In genomic region chr7:64877714-64878610, GRCh38 we compare ENCODE assay signal across 9 cellular contexts. TPM values are rescaled to one million over a fixed set of nuclear protein-coding genes. Genes with fewer than 3 reads are reported as not detected.
A peak's percentile ranks its signal among the peaks of the same experiment; 100 is the strongest.
DNase-seq lines count a peak whose midpoint lies in the region; ATAC-seq, FAIRE-seq and TF ChIP-seq lines count a peak whose summit lies in the region.
"Had no signal": no experiment of that assay in that cellular context is flagged by ENCODE, and none has a peak within 500 bp of the region (broad histone marks: within the 10 kb centered on the region; RNA-seq: fewer than 3 reads in every experiment).

No MANE protein-coding gene starts in this region.

- no peak for FAIRE-seq in D721Med (lab: Jason Lieb, UNC)

- no peak for TF ChIP-seq CTCF in D721Med (IDR thresholded peaks at IDR 0.05; ENCODE audit: insufficient read depth, missing control alignments)
- no peak for TF ChIP-seq CTCF in esophagus muscularis mucosa (IDR thresholded peaks at IDR 0.05)
- TF ChIP-seq CTCF in osteoblast (IDR thresholded peaks at IDR 0.05; ENCODE audit: extremely low read depth, low read depth, low read length) = no peak
- no peak for TF ChIP-seq CTCF in A673 (conservative IDR thresholded peaks at IDR 0.05; ENCODE audit: low read depth, low read length)

- POLR2A ChIA-PET in A673 (lab: Charles Lee; ENCODE audit: low non-redundant PET) = no interaction called here

- peaks cover 31% of the 10 kb centered on the region for H3K27me3 ChIP-seq in NT2/D1 (ENCODE audit: insufficient read depth, insufficient read length)
- peaks cover 0 to 10% (median 0%) of the 10 kb centered on the region in 4 donors for H3K27me3 ChIP-seq in esophagus muscularis mucosa
- peaks cover 6% of the 10 kb centered on the region for H3K27me3 ChIP-seq in osteoblast (ENCODE audit: insufficient read depth, low read length)
- no peaks in the 10 kb centered on the region for H3K27me3 ChIP-seq in A673 (replicated peaks; ENCODE audit: insufficient read depth, low read depth, low read length, poor library complexity)

- no peak overlapping the region for H3K27ac ChIP-seq in esophagus muscularis mucosa (replicated peaks in 1 of 4)
- H3K27ac ChIP-seq in osteoblast (ENCODE audit: low read depth, low read length) = no peak overlapping the region
- H3K27ac ChIP-seq in A673 (ENCODE audit: low read depth, low read length, poor library complexity, severe bottlenecking) = no peak overlapping the region

- no peak for ATAC-seq in GM18520 (IDR thresholded peaks at IDR 0.05; ENCODE audit: unreplicated experiment)
- no peak for ATAC-seq in GM18858 (IDR thresholded peaks at IDR 0.05; ENCODE audit: unreplicated experiment)

- DNase-seq in D721Med (ENCODE audit: insufficient read length, low spot score) (peak; percentile 5), NT2/D1 (ENCODE audit: low read depth, low spot score) (no peak), esophagus muscularis mucosa (ENCODE audit: extremely low spot score) (peak; percentile 89), osteoblast (ENCODE audit: insufficient read length, low spot score, missing footprints) (no peak), NCI-H2107 treated with DMSO at 0.1 percent for 48 hours (lab: John Stamatoyannopoulos, UW; ENCODE audit: unreplicated experiment) (no peak), A673 (ENCODE audit: low spot score) (no peak)

- BruUV-seq in A673 (replicated peaks; lab: Mats Ljungman, UMichigan) = no TSS peak

- H3K79me2 ChIP-seq in osteoblast (ENCODE audit: insufficient read depth, low read length) = no peaks in the 10 kb centered on the region

- H4K20me1 ChIP-seq in osteoblast (ENCODE audit: insufficient read depth, low read length) = no peaks in the 10 kb centered on the region

- CTCF ChIA-PET in A673 (lab: Charles Lee) = no interaction called here

- peak overlapping the region; percentile 64 for H3K4me2 ChIP-seq in osteoblast (ENCODE audit: insufficient read depth, low read length)

- WGBS in esophagus muscularis mucosa = 82% methylated on average over 31 of the region's 34 CpGs

- peak overlapping the region; percentile 26 for H3K9ac ChIP-seq in NT2/D1 (ENCODE audit: insufficient read length, low read depth)

- TF ChIP-seq POLR2A in esophagus muscularis mucosa (IDR thresholded peaks at IDR 0.05; ENCODE audit: low read depth) = no peak

- H3K4me1 ChIP-seq in NT2/D1 (ENCODE audit: insufficient read depth, insufficient read length) (peaks cover 14% of the 10 kb centered on the region), esophagus muscularis mucosa (peaks cover 0 to 24% (median 21%) of the 10 kb centered on the region in 4 donors), osteoblast (ENCODE audit: insufficient read depth, low read length) (peaks cover 11% of the 10 kb centered on the region), A673 (ENCODE audit: insufficient read depth, low read length, poor library complexity, severe bottlenecking) (no peaks in the 10 kb centered on the region)
- H3K4me1 ChIP-seq: HAP-1 had no signal

- intact Hi-C loops in esophagus muscularis mucosa (cut with DNase I) (no loop called here), A673 (cut with micrococcal nuclease; ENCODE audit: unreplicated experiment) (no loop called here)

- H3K36me3 ChIP-seq in NT2/D1 (ENCODE audit: insufficient read depth, insufficient read length, low read length) (no peaks in the 10 kb centered on the region), esophagus muscularis mucosa (no peaks in the 10 kb centered on the region), osteoblast (ENCODE audit: insufficient read depth, low read length) (no peaks in the 10 kb centered on the region), A673 (ENCODE audit: insufficient read depth, low read length, poor library complexity, severe bottlenecking) (no peaks in the 10 kb centered on the region)
- H3K36me3 ChIP-seq: HAP-1 had no signal

- peak overlapping the region; percentile 78 for H2AFZ ChIP-seq in osteoblast (ENCODE audit: low read length)

- H3K9me3 ChIP-seq in NT2/D1 (ENCODE audit: insufficient read depth, low read length) = peaks cover 29% of the 10 kb centered on the region; the same call in 1 of the 2 replicates
- H3K9me3 ChIP-seq in esophagus muscularis mucosa = no peaks in the 10 kb centered on the region
- no peaks in the 10 kb centered on the region for H3K9me3 ChIP-seq in osteoblast (ENCODE audit: low read depth, low read length)
- no peaks in the 10 kb centered on the region for H3K9me3 ChIP-seq in A673 (ENCODE audit: low read depth, low read length, poor library complexity, severe bottlenecking)
- H3K9me3 ChIP-seq: HAP-1 had no signal

- TF ChIP-seq EP300 in esophagus muscularis mucosa (IDR thresholded peaks at IDR 0.05) = no peak

- peak overlapping the region; percentile 19 for H3K4me3 ChIP-seq in NT2/D1 (ENCODE audit: insufficient read length, low read depth)
- peak overlapping the region; percentile 37 to 58 (median 48) for H3K4me3 ChIP-seq in esophagus muscularis mucosa
- H3K4me3 ChIP-seq in osteoblast (ENCODE audit: insufficient read depth, low read length) = peak overlapping the region; percentile 61
- H3K4me3 ChIP-seq in A673 (ENCODE audit: low read depth, low read length, poor library complexity, severe bottlenecking) = no peak overlapping the region
- H3K4me3 ChIP-seq: HAP-1 had no signal

RNA-seq across cellular contexts. Expression of gene ZNF273, which starts 25.1 kb away (rescaled TPM):
- 1 to 10 TPM; 2.7 to 8.3 (median 3.4) TPM for total RNA-seq in esophagus muscularis mucosa
- total RNA-seq in osteoblast = 5.1 and 7.1 TPM in 2 replicates
- 10.1 and 11.5 TPM in 2 replicates for total RNA-seq in A673 (2021)

Comparison
In these comparisons a context has a peak if more than half of its experiments do, and no peak if none do; other contexts are left out.
1. DNase-seq: peak in D721Med (single experiment) and esophagus muscularis mucosa (single experiment); none in NT2/D1 (single experiment), osteoblast (single experiment), NCI-H2107 treated with DMSO at 0.1 percent for 48 hours (single experiment) and A673 (single experiment).